32 cellular contexts compared by ENCODE assay signal in genomic region chr5:60801406-60802090, GRCh38.
"Had no signal": no experiment of that assay in that cellular context is flagged by ENCODE, and none has a peak within 500 bp of the region (broad histone marks: within the 10 kb centered on the region; RNA-seq: fewer than 3 reads in every experiment).

No MANE protein-coding gene starts in this region.

- H3K9me3 ChIP-seq: esophagus muscularis mucosa, gastrocnemius medialis had no signal

- ATAC-seq: activated naive CD4-positive, alpha-beta T cell treated with anti-CD3 and anti-CD28 coated beads, Interleukin-2, amount 50 U/mL, for 72 hours; activated T-cell treated with anti-CD3 and anti-CD28 coated beads, Interleukin-2, amount 50 U/mL, for 72 hours; effector memory CD8-positive, alpha-beta T cell; foreskin keratinocyte; gastrocnemius medialis; T-helper 17 cell; WTC11 had no signal

- H3K4me3 ChIP-seq: coronary artery, dorsolateral prefrontal cortex, esophagus muscularis mucosa, gastrocnemius medialis had no signal

- H3K36me3 ChIP-seq: brain microvascular endothelial cell, esophagus muscularis mucosa, gastrocnemius medialis had no signal

- H3K27me3 ChIP-seq: brain microvascular endothelial cell, dorsolateral prefrontal cortex, esophagus muscularis mucosa, foreskin keratinocyte, gastrocnemius medialis had no signal

- FAIRE-seq: astrocyte, bronchial epithelial cell, TTC549 had no signal

- H3K27ac ChIP-seq: brain microvascular endothelial cell, coronary artery, dorsolateral prefrontal cortex, esophagus muscularis mucosa, foreskin keratinocyte, gastrocnemius medialis, VCaP had no signal

- DNase-seq: activated CD4-positive, alpha-beta memory T cell treated with anti-CD3 and anti-CD28 coated beads, Interleukin-2, amount 10 ng/mL, durations not matched to agents 7 days and 5 days; activated CD4-positive, alpha-beta T cell treated with anti-CD3 and anti-CD28 coated beads for 1 hour; activated CD4-positive, alpha-beta T cell treated with anti-CD3 and anti-CD28 coated beads for 4 hours; activated CD4-positive, alpha-beta T cell treated with anti-CD3 and anti-CD28 coated beads, Interleukin-2, amount 10 ng/mL, durations not matched to agents 7 days and 5 days; activated CD4-positive, alpha-beta T cell treated with anti-CD3 and anti-CD28 coated beads, Interleukin-2, amount 50 U/mL, for 4 hours; activated CD8-positive, alpha-beta memory T cell treated with anti-CD3 and anti-CD28 coated beads, Interleukin-2, amount 50 U/mL, for 48 hours; activated gamma-delta T cell; activated naive CD4-positive, alpha-beta T cell; activated naive CD4-positive, alpha-beta T cell treated with anti-CD3 and anti-CD28 coated beads, Interleukin-2, amount 10 ng/mL, durations not matched to agents 7 days and 5 days; activated naive CD8-positive, alpha-beta T cell treated with anti-CD3 and anti-CD28 coated beads, Interleukin-2, amount 10 ng/mL, durations not matched to agents 7 days and 5 days; activated T-cell treated with anti-CD3 and anti-CD28 coated beads for 4 hours; activated T-cell treated with anti-CD3 and anti-CD28 coated beads, Interleukin-2, amount 50 U/mL, for 24 hours; activated T-cell treated with anti-CD3 and anti-CD28 coated beads, Interleukin-2, amount 50 U/mL, for 72 hours; anterior cingulate cortex; brain microvascular endothelial cell; dorsolateral prefrontal cortex; effector CD4-positive, alpha-beta T cell; effector memory CD8-positive, alpha-beta T cell; erythroblast; foreskin keratinocyte; gastrocnemius medialis; glutamatergic neuron; T-helper 1 cell; T-helper 17 cell had no signal

- H3K4me1 ChIP-seq: esophagus muscularis mucosa, foreskin keratinocyte, gastrocnemius medialis had no signal
